ENCODE assay signal across 10 cellular contexts in the genomic region with DNA sequence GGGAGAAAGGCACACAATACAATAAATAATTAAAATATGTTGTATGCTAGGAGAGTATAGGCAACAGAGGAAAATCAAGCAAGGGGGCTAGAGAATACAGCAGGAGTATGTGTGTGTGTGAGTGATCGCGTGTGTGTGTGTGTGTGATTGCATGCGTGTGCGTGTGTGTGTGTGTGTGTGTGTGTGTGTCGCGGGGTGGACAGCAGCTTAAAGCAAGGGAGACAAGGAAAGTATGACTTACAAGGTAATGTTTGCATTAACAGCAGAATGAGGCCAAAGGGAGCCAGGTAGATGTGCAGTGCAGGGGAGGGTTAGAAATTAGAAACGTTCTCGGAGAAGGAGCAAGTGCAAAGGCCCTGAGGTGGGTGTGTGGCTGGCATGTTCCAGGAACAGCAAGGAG. TPM values are rescaled to one million over a fixed set of nuclear protein-coding genes. Genes with fewer than 3 reads are reported as not detected.
"Had no signal": no experiment of that assay in that cellular context is flagged by ENCODE, and none has a peak within 500 bp of the region (broad histone marks: within the 10 kb centered on the region; RNA-seq: fewer than 3 reads in every experiment).

No MANE protein-coding gene starts in this region.

- H3K4me1 ChIP-seq: HAP-1 had no signal

- H3K27ac ChIP-seq: GM23248, KMS-11 had no signal

- H3K27ac Mint-ChIP-seq: IgD-negative memory B cell had no signal

- H3K36me3 ChIP-seq: HAP-1 had no signal

- H3K9me3 Mint-ChIP-seq: IgD-negative memory B cell had no signal

- ATAC-seq: HCT116, HepG2 had no signal

- H3K4me3 ChIP-seq: GM23248, HAP-1 had no signal

- DNase-seq: GM23248, GOT3, H7, KBM-7 had no signal

- H3K9me3 ChIP-seq: HAP-1 had no signal

- H3K4me3 Mint-ChIP-seq: IgD-negative memory B cell had no signal

- H3K36me3 Mint-ChIP-seq: IgD-negative memory B cell had no signal

RNA-seq across cellular contexts. Expression of a gene that starts 57.4 kb away (rescaled TPM):
- total RNA-seq: GM23248, H7, HepG2, HT-29 had no signal
